In the genomic region with DNA sequence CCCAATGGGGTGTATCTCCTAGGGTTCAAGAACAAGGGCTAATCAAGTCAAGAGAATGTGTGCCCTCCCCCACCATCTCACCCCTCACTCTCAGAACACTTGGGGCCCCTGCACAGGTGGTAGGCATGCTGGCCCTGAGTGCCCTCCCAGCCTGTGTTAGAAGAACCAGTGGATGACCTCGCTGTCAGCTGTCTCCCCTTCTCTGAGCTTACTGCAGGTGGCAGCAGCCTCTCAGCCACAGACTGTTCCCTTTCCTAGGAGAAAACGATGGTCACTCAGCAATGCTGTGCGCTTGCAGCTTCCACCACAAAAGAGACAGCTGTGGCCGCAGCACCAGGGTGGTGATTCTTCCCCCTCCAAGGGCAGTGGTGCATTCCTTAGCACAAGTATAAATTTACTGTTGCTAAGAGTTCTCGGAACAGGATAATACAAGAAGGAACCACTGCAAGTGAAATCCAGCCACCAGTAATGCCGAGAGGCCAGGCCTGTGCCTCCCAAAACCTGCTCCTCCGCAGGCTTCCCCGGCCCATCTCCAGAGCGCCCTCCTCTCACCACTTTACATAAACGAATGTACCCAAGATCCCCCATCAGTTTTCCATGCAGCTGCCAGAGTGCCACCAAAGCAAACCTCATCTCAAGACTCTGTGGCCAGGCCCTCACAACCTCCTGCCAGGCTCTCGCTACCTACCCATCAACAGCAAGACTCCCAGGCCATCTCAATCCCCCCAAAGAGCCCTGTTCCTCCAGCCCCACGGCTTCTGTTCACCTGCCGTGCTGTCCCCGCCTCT, we compare ENCODE assay signal across 1 cellular context.
TF ChIP-seq lines count a peak whose summit lies in the region.

No MANE protein-coding gene starts in this region.

TF ChIP-seq in HepG2, 621 proteins besides CTCF, POLR2A, EP300 and RAD21 (continued from another document and continues in another):
- peak; percentile 62; the same call in 1 of the 2 replicates for TF ChIP-seq PPARG (CRISPR knock-in tag; conservative IDR thresholded peaks at IDR 0.05)
- TF ChIP-seq PTBP1 (IDR thresholded peaks at IDR 0.05; ENCODE audit: low read depth, low read length, poor library complexity, severe bottlenecking): no peak
- TF ChIP-seq ZFP82 (CRISPR knock-in tag; IDR thresholded peaks at IDR 0.05; ENCODE audit: borderline replicate concordance): no peak
- TF ChIP-seq, protein P1, sequence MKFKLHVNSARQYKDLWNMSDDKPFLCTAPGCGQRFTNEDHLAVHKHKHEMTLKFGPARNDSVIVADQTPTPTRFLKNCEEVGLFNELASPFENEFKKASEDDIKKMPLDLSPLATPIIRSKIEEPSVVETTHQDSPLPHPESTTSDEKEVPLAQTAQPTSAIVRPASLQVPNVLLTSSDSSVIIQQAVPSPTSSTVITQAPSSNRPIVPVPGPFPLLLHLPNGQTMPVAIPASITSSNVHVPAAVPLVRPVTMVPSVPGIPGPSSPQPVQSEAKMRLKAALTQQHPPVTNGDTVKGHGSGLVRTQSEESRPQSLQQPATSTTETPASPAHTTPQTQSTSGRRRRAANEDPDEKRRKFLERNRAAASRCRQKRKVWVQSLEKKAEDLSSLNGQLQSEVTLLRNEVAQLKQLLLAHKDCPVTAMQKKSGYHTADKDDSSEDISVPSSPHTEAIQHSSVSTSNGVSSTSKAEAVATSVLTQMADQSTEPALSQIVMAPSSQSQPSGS (CRISPR knock-in tag; IDR thresholded peaks at IDR 0.05): 0 out of 2 replicates have a peak, but pooled peaks have one; percentile 40
- no peak for TF ChIP-seq ZFX (CRISPR knock-in tag; IDR thresholded peaks at IDR 0.05; ENCODE audit: low read depth)
- no peak for TF ChIP-seq RARG (CRISPR knock-in tag; IDR thresholded peaks at IDR 0.05; ENCODE audit: low read depth)
- TF ChIP-seq ERF (CRISPR knock-in tag; IDR thresholded peaks at IDR 0.05): peak; percentile 77; the same call in 1 of the 2 replicates
- no peak for TF ChIP-seq KAT8 (CRISPR knock-in tag; IDR thresholded peaks at IDR 0.05)
- no peak for TF ChIP-seq NFIC (IDR thresholded peaks at IDR 0.05; ENCODE audit: low read length)
- TF ChIP-seq ZNF264 (CRISPR knock-in tag; IDR thresholded peaks at IDR 0.05): no peak
- TF ChIP-seq ZMYM2 (CRISPR knock-in tag; IDR thresholded peaks at IDR 0.05): no peak
- TF ChIP-seq ZNF746 (CRISPR knock-in tag; IDR thresholded peaks at IDR 0.05): no peak
- no peak for TF ChIP-seq STAT5B (CRISPR knock-in tag; IDR thresholded peaks at IDR 0.05)
- TF ChIP-seq ZNF333 (CRISPR knock-in tag; IDR thresholded peaks at IDR 0.05; ENCODE audit: borderline replicate concordance): no peak
- TF ChIP-seq SNRNP70 (IDR thresholded peaks at IDR 0.05; ENCODE audit: low read depth, low read length): no peak
- TF ChIP-seq, protein P2, sequence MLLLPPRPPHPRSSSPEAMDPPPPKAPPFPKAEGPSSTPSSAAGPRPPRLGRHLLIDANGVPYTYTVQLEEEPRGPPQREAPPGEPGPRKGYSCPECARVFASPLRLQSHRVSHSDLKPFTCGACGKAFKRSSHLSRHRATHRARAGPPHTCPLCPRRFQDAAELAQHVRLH (CRISPR knock-in tag; IDR thresholded peaks at IDR 0.05; ENCODE audit: borderline replicate concordance, low read depth): 0 out of 2 replicates have a peak, but pooled peaks have one; percentile 80
- no peak for TF ChIP-seq ZNF703 (CRISPR knock-in tag; IDR thresholded peaks at IDR 0.05; ENCODE audit: borderline replicate concordance)
- no peak for TF ChIP-seq CHD4 (IDR thresholded peaks at IDR 0.05; ENCODE audit: borderline replicate concordance, low read length)
- TF ChIP-seq SOX5 (CRISPR knock-in tag; IDR thresholded peaks at IDR 0.05; ENCODE audit: borderline replicate concordance): no peak
- TF ChIP-seq, protein P3, sequence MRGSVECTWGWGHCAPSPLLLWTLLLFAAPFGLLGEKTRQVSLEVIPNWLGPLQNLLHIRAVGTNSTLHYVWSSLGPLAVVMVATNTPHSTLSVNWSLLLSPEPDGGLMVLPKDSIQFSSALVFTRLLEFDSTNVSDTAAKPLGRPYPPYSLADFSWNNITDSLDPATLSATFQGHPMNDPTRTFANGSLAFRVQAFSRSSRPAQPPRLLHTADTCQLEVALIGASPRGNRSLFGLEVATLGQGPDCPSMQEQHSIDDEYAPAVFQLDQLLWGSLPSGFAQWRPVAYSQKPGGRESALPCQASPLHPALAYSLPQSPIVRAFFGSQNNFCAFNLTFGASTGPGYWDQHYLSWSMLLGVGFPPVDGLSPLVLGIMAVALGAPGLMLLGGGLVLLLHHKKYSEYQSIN (CRISPR knock-in tag; IDR thresholded peaks at IDR 0.05; ENCODE audit: borderline replicate concordance): no peak
- TF ChIP-seq SOX13 (IDR thresholded peaks at IDR 0.05): no peak
- 0 out of 4 replicates have a peak, but pooled peaks of 1 of the 2 experiments have one; percentile 4 for TF ChIP-seq SOX13 (CRISPR knock-in tag; conservative IDR thresholded peaks at IDR 0.05 in 1 of 2, IDR thresholded peaks at IDR 0.05 in 1 of 2)
- TF ChIP-seq, protein P4, sequence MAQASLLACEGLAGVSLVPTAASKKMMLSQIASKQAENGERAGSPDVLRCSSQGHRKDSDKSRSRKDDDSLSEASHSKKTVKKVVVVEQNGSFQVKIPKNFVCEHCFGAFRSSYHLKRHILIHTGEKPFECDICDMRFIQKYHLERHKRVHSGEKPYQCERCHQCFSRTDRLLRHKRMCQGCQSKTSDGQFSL (CRISPR knock-in tag; IDR thresholded peaks at IDR 0.05): no peak
- TF ChIP-seq ZBTB20 (CRISPR knock-in tag; IDR thresholded peaks at IDR 0.05; ENCODE audit: borderline replicate concordance, low read depth): no peak
- TF ChIP-seq ZNF562 (CRISPR knock-in tag; IDR thresholded peaks at IDR 0.05; ENCODE audit: borderline replicate concordance): no peak
- no peak for TF ChIP-seq JUND (CRISPR knock-in tag; IDR thresholded peaks at IDR 0.05)
- TF ChIP-seq, protein P5, sequence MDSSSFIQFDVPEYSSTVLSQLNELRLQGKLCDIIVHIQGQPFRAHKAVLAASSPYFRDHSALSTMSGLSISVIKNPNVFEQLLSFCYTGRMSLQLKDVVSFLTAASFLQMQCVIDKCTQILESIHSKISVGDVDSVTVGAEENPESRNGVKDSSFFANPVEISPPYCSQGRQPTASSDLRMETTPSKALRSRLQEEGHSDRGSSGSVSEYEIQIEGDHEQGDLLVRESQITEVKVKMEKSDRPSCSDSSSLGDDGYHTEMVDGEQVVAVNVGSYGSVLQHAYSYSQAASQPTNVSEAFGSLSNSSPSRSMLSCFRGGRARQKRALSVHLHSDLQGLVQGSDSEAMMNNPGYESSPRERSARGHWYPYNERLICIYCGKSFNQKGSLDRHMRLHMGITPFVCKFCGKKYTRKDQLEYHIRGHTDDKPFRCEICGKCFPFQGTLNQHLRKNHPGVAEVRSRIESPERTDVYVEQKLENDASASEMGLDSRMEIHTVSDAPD (CRISPR knock-in tag; IDR thresholded peaks at IDR 0.05): no peak
- TF ChIP-seq GATA4 (IDR thresholded peaks at IDR 0.05; ENCODE audit: borderline replicate concordance, low read depth): no peak
- TF ChIP-seq KLF11 (CRISPR knock-in tag; IDR thresholded peaks at IDR 0.05): no peak
- no peak for TF ChIP-seq NCOA5 (CRISPR knock-in tag; IDR thresholded peaks at IDR 0.05)
- no peak for TF ChIP-seq ZNF232 (CRISPR knock-in tag; IDR thresholded peaks at IDR 0.05; ENCODE audit: borderline replicate concordance)
- TF ChIP-seq, protein P6, sequence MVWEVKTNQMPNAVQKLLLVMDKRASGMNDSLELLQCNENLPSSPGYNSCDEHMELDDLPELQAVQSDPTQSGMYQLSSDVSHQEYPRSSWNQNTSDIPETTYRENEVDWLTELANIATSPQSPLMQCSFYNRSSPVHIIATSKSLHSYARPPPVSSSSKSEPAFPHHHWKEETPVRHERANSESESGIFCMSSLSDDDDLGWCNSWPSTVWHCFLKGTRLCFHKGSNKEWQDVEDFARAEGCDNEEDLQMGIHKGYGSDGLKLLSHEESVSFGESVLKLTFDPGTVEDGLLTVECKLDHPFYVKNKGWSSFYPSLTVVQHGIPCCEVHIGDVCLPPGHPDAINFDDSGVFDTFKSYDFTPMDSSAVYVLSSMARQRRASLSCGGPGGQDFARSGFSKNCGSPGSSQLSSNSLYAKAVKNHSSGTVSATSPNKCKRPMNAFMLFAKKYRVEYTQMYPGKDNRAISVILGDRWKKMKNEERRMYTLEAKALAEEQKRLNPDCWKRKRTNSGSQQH (CRISPR knock-in tag; IDR thresholded peaks at IDR 0.05; ENCODE audit: low read depth): no peak
- no peak for TF ChIP-seq PHF5A (CRISPR knock-in tag; IDR thresholded peaks at IDR 0.05; ENCODE audit: low read depth, unreplicated experiment)
- TF ChIP-seq KLF13 (CRISPR knock-in tag; IDR thresholded peaks at IDR 0.05): no peak
- TF ChIP-seq, protein P7, sequence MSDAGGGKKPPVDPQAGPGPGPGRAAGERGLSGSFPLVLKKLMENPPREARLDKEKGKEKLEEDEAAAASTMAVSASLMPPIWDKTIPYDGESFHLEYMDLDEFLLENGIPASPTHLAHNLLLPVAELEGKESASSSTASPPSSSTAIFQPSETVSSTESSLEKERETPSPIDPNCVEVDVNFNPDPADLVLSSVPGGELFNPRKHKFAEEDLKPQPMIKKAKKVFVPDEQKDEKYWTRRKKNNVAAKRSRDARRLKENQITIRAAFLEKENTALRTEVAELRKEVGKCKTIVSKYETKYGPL (CRISPR knock-in tag; IDR thresholded peaks at IDR 0.05): no peak
- TF ChIP-seq, protein P8, sequence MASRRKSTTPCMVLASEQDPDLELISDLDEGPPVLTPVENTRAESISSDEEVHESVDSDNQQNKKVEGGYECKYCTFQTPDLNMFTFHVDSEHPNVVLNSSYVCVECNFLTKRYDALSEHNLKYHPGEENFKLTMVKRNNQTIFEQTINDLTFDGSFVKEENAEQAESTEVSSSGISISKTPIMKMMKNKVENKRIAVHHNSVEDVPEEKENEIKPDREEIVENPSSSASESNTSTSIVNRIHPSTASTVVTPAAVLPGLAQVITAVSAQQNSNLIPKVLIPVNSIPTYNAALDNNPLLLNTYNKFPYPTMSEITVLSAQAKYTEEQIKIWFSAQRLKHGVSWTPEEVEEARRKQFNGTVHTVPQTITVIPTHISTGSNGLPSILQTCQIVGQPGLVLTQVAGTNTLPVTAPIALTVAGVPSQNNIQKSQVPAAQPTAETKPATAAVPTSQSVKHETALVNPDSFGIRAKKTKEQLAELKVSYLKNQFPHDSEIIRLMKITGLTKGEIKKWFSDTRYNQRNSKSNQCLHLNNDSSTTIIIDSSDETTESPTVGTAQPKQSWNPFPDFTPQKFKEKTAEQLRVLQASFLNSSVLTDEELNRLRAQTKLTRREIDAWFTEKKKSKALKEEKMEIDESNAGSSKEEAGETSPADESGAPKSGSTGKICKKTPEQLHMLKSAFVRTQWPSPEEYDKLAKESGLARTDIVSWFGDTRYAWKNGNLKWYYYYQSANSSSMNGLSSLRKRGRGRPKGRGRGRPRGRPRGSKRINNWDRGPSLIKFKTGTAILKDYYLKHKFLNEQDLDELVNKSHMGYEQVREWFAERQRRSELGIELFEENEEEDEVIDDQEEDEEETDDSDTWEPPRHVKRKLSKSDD (CRISPR knock-in tag; IDR thresholded peaks at IDR 0.05; ENCODE audit: low read depth): no peak
- TF ChIP-seq HOXD1 (CRISPR knock-in tag; IDR thresholded peaks at IDR 0.05): no peak
- no peak for TF ChIP-seq NFE2L2 (IDR thresholded peaks at IDR 0.05; ENCODE audit: low read length)
- 0 out of 2 replicates have a peak, but pooled peaks have one; percentile 49 for TF ChIP-seq FOXC1 (CRISPR knock-in tag; IDR thresholded peaks at IDR 0.05; ENCODE audit: borderline replicate concordance)
- TF ChIP-seq POGZ (CRISPR knock-in tag; IDR thresholded peaks at IDR 0.05): no peak
- TF ChIP-seq, protein P9, sequence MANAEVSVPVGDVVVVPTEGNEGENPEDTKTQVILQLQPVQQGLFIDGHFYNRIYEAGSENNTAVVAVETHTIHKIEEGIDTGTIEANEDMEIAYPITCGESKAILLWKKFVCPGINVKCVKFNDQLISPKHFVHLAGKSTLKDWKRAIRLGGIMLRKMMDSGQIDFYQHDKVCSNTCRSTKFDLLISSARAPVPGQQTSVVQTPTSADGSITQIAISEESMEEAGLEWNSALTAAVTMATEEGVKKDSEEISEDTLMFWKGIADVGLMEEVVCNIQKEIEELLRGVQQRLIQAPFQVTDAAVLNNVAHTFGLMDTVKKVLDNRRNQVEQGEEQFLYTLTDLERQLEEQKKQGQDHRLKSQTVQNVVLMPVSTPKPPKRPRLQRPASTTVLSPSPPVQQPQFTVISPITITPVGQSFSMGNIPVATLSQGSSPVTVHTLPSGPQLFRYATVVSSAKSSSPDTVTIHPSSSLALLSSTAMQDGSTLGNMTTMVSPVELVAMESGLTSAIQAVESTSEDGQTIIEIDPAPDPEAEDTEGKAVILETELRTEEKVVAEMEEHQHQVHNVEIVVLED (CRISPR knock-in tag; IDR thresholded peaks at IDR 0.05; ENCODE audit: borderline replicate concordance): no peak
- TF ChIP-seq, protein P10, sequence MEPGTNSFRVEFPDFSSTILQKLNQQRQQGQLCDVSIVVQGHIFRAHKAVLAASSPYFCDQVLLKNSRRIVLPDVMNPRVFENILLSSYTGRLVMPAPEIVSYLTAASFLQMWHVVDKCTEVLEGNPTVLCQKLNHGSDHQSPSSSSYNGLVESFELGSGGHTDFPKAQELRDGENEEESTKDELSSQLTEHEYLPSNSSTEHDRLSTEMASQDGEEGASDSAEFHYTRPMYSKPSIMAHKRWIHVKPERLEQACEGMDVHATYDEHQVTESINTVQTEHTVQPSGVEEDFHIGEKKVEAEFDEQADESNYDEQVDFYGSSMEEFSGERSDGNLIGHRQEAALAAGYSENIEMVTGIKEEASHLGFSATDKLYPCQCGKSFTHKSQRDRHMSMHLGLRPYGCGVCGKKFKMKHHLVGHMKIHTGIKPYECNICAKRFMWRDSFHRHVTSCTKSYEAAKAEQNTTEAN (CRISPR knock-in tag; conservative IDR thresholded peaks at IDR 0.05): no peak
- TF ChIP-seq, protein P11, sequence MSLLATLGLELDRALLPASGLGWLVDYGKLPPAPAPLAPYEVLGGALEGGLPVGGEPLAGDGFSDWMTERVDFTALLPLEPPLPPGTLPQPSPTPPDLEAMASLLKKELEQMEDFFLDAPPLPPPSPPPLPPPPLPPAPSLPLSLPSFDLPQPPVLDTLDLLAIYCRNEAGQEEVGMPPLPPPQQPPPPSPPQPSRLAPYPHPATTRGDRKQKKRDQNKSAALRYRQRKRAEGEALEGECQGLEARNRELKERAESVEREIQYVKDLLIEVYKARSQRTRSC (CRISPR knock-in tag; IDR thresholded peaks at IDR 0.05; ENCODE audit: low read depth): no peak
- TF ChIP-seq ZNF138 (CRISPR knock-in tag; IDR thresholded peaks at IDR 0.05; ENCODE audit: low read depth): no peak
- no peak for TF ChIP-seq FOXK2 (IDR thresholded peaks at IDR 0.05)
- no peak for TF ChIP-seq TOPORS (CRISPR knock-in tag; IDR thresholded peaks at IDR 0.05)
- no peak for TF ChIP-seq TRIM24 (CRISPR knock-in tag; IDR thresholded peaks at IDR 0.05)
- TF ChIP-seq, protein P12, sequence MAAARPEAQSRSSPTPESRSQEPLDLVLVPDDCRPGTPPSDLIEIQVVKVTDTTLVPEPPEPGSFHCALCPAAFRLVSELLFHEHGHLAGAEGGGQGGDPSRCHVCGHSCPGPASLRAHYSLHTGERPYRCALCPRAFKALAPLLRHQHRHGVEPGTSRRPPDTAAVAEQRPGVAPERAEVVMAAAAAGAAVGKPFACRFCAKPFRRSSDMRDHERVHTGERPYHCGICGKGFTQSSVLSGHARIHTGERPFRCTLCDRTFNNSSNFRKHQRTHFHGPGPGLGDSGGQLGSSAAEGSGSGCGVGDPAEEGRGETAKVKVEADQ (CRISPR knock-in tag; IDR thresholded peaks at IDR 0.05; ENCODE audit: borderline replicate concordance): no peak
